Comparison of ENCODE assay signal across 8 cellular contexts in the genomic region with DNA sequence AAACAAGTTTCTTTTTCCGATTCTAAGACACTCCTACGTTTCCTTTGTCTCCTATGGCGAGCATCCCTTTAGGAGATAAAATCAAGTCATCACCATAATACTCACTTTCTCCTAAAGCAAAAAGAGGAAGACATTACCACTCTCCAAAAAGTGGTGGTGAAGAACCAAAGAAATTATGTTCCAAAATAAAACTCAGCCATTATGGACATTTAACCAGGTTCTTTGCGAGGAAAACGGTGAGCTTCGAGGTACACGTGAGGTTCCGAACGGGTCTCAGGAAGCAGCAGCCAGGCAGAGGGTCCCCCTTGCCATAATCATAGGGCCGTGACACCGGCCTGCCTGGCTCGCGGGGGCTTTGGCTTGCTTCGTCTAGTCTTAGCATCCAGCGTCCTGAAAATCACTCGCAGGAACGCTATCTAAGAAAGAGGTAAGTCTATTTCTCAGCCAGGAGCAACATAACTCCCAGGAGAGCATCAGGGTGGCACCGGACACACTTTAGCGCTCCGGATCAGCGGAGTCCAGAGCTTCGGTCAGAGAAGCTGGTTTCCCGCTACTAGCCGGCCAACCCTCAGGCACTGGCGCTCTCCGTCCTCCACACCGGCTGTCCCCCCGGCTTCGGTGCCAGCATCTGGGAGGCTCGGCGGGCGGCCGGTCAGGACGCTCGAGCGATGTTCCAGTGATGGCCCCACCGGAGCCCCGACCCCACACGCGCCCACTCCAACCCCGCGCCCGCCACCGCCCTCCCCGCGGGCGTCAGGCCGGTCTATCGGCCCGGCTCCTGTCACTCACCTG. TPM values are rescaled to one million over a fixed set of nuclear protein-coding genes. Genes with fewer than 3 reads are reported as not detected.
A peak's percentile ranks its signal among the peaks of the same experiment; 100 is the strongest.
DNase-seq lines count a peak whose midpoint lies in the region; ATAC-seq and TF ChIP-seq lines count a peak whose summit lies in the region.

No MANE protein-coding gene starts in this region.

- peaks cover 5 to 8% of the 10 kb centered on the region in 2 donors for H3K36me3 Mint-ChIP-seq in stimulated activated naive B cell treated with anti-CD40 and anti-IgM and Interleukin-4, amounts not matched to agents 10 μg/mL and 1 μg/mL and 100 μg/mL, for 72 hours

- H3K4me1 ChIP-seq in breast epithelium = peaks cover 0 to 13% of the 10 kb centered on the region in 2 donors

- TF ChIP-seq CTCF in breast epithelium (IDR thresholded peaks at IDR 0.05) (no peak), kidney epithelial cell (IDR thresholded peaks at IDR 0.05; ENCODE audit: insufficient read depth, low read length, poor library complexity, severe bottlenecking) (no peak)

- ATAC-seq in GM18499 (IDR thresholded peaks at IDR 0.05; ENCODE audit: insufficient read depth, unreplicated experiment) = peak; percentile 4
- ATAC-seq in HG02870 (IDR thresholded peaks at IDR 0.05; ENCODE audit: unreplicated experiment) = peak; percentile 29
- peak; percentile 58 to 59 for ATAC-seq in stimulated activated naive B cell treated with anti-CD40 and anti-IgM and Interleukin-4, amounts not matched to agents 10 μg/mL and 1 μg/mL and 100 μg/mL, for 72 hours (replicated peaks)

- peak overlapping the region; percentile 97 to 99 for H3K27ac ChIP-seq in breast epithelium

- H3K27me3 ChIP-seq in breast epithelium (no peaks in the 10 kb centered on the region), kidney epithelial cell (ENCODE audit: control insufficient read depth, insufficient read depth, low read length) (no peaks in the 10 kb centered on the region)

- peak overlapping the region; percentile 91 to 93 for H3K4me3 Mint-ChIP-seq in stimulated activated naive B cell treated with anti-CD40 and anti-IgM and Interleukin-4, amounts not matched to agents 10 μg/mL and 1 μg/mL and 100 μg/mL, for 72 hours

- H3K4me3 ChIP-seq in breast epithelium (peak overlapping the region; percentile 89 to 100 (median 100)), kidney epithelial cell (ENCODE audit: low read depth, low read length) (peak overlapping the region; percentile 87)

- no peaks in the 10 kb centered on the region for H3K9me3 Mint-ChIP-seq in stimulated activated naive B cell treated with anti-CD40 and anti-IgM and Interleukin-4, amounts not matched to agents 10 μg/mL and 1 μg/mL and 100 μg/mL, for 72 hours

- peak overlapping the region; percentile 99 for H3K27ac Mint-ChIP-seq in stimulated activated naive B cell treated with anti-CD40 and anti-IgM and Interleukin-4, amounts not matched to agents 10 μg/mL and 1 μg/mL and 100 μg/mL, for 72 hours

- no peak for TF ChIP-seq POLR2A in breast epithelium (IDR thresholded peaks at IDR 0.05)

- peaks cover 10 to 34% of the 10 kb centered on the region in 2 donors for H3K4me1 Mint-ChIP-seq in stimulated activated naive B cell treated with anti-CD40 and anti-IgM and Interleukin-4, amounts not matched to agents 10 μg/mL and 1 μg/mL and 100 μg/mL, for 72 hours

- DNase-seq in 8988T (peak; percentile 38), OCI-M1 (lab: John Stamatoyannopoulos, UW) (peak; percentile 60), breast epithelium (ENCODE audit: low spot score in 2 of 2) (peak in 1 of 2 donors; percentile 35), kidney epithelial cell (ENCODE audit: low read depth) (no peak), H4 (ENCODE audit: low spot score) (no peak)
- DNase-seq in stimulated activated naive B cell treated with anti-CD40 and anti-IgM and Interleukin-4, amounts not matched to agents 10 μg/mL and 1 μg/mL and 100 μg/mL, for 72 hours = no peak

- intact Hi-C loops in breast epithelium (cut with DNase I; ENCODE audit: low total_unique reads) = no loop called here

- no peaks in the 10 kb centered on the region for H3K36me3 ChIP-seq in breast epithelium
- peaks cover 2% of the 10 kb centered on the region for H3K36me3 ChIP-seq in kidney epithelial cell (ENCODE audit: control insufficient read depth, insufficient read depth, low read length)

- H3K27me3 Mint-ChIP-seq in stimulated activated naive B cell treated with anti-CD40 and anti-IgM and Interleukin-4, amounts not matched to agents 10 μg/mL and 1 μg/mL and 100 μg/mL, for 72 hours = peaks cover 0 to 3% of the 10 kb centered on the region in 2 donors

- H3K9me3 ChIP-seq in breast epithelium = no peaks in the 10 kb centered on the region

RNA-seq across cellular contexts. Expression of gene IP6K1, which starts 0.6 kb away (rescaled TPM):
- total RNA-seq in breast epithelium (10 to 100 TPM; 24.8 to 45.9 (median 45.8) TPM), kidney epithelial cell (37.7 and 39.8 TPM in 2 replicates)
- 13.0 and 18.0 TPM in 2 replicates for total RNA-seq in H4 (2014; rRNA removed; shearing (Covaris generic))

RNA-seq across cellular contexts. Expression of gene CDHR4, which starts 13.9 kb away (rescaled TPM):
- total RNA-seq in breast epithelium = not detected
- not detected in 2 replicates for total RNA-seq in kidney epithelial cell
- not detected in 2 replicates for total RNA-seq in H4 (2014; rRNA removed; shearing (Covaris generic))

RNA-seq across cellular contexts. Expression of gene INKA1, which starts 17.3 kb away (rescaled TPM):
- total RNA-seq in breast epithelium = 1 to 10 TPM; 2.3 to 4.5 (median 4.2) TPM
- not detected in 2 replicates for total RNA-seq in kidney epithelial cell
- 0.68 and 2.1 TPM in 2 replicates for total RNA-seq in H4 (2014; rRNA removed; shearing (Covaris generic))

RNA-seq across cellular contexts. Expression of gene UBA7, which starts 28.0 kb away (rescaled TPM):
- total RNA-seq in breast epithelium (10 to 100 TPM; 26.4 to 77.4 (median 50.5) TPM), kidney epithelial cell (6.3 and 11.8 TPM in 2 replicates)
- 10.4 and 13.2 TPM in 2 replicates for total RNA-seq in H4 (2014; rRNA removed; shearing (Covaris generic))

Comparison
In these comparisons a context has a peak if more than half of its experiments do, and no peak if none do; other contexts are left out.
1. DNase-seq: peak in 8988T (single experiment) and OCI-M1 (single experiment); none in kidney epithelial cell (single experiment), stimulated activated naive B cell treated with anti-CD40 and anti-IgM and Interleukin-4, amounts not matched to agents 10 μg/mL and 1 μg/mL and 100 μg/mL, for 72 hours (single experiment) and H4 (single experiment).
2. ATAC-seq: peak in every context shown above with its lines; median percentile 58 in stimulated activated naive B cell treated with anti-CD40 and anti-IgM and Interleukin-4, amounts not matched to agents 10 μg/mL and 1 μg/mL and 100 μg/mL, for 72 hours; 29 in HG02870; 4 in GM18499.